20 cellular contexts compared by ENCODE assay signal in genomic region chr14:100581228-100582145, GRCh38. TPM values are rescaled to one million over a fixed set of nuclear protein-coding genes. Genes with fewer than 3 reads are reported as not detected.
A peak's percentile ranks its signal among the peaks of the same experiment; 100 is the strongest.
DNase-seq lines count a peak whose midpoint lies in the region; ATAC-seq and TF ChIP-seq lines count a peak whose summit lies in the region.
"Had no signal": no experiment of that assay in that cellular context is flagged by ENCODE, and none has a peak within 500 bp of the region (broad histone marks: within the 10 kb centered on the region; RNA-seq: fewer than 3 reads in every experiment).

No MANE protein-coding gene starts in this region.

- H3K27me3 ChIP-seq in RWPE2 (ENCODE audit: insufficient read depth, poor library complexity, severe bottlenecking), result no peaks in the 10 kb centered on the region
- H3K27me3 ChIP-seq in heart left ventricle, result peaks cover under 1 to 11% (median 7%) of the 10 kb centered on the region in 9 donors
- no peaks in the 10 kb centered on the region for H3K27me3 ChIP-seq in ovary

- peaks cover 3% of the 10 kb centered on the region for H3K4me1 ChIP-seq in RWPE2 (ENCODE audit: insufficient read depth, poor library complexity, severe bottlenecking)
- H3K4me1 ChIP-seq in heart left ventricle, result peaks cover 0 to 5% (median 3%) of the 10 kb centered on the region in 12 donors
- peaks cover 4% of the 10 kb centered on the region for H3K4me1 ChIP-seq in ovary (ENCODE audit: insufficient read depth)

- ATAC-seq in RWPE2 (ENCODE audit: low read depth) (peak; percentile 17; the same call in 2 of the 3 replicates), heart left ventricle (no peak)
- ATAC-seq: effector memory CD8-positive, alpha-beta T cell; left lung had no signal

- DNase-seq in DMS 273 (lab: John Stamatoyannopoulos, UW; ENCODE audit: unreplicated experiment), result peak; percentile 36
- no peak for DNase-seq in DMS 273 treated with DMSO at 0.1 percent for 48 hours (lab: John Stamatoyannopoulos, UW)
- DNase-seq in RWPE2 (ENCODE audit: low spot score), result peak; percentile 70
- peak in 3 of 5 donors; percentile 12 to 28 (median 16) for DNase-seq in heart left ventricle
- DNase-seq in ovary, result peak in 4 of 5 donors; percentile 6 to 23 (median 10)
- DNase-seq in kidney glomerular epithelial cell (lab: John Stamatoyannopoulos, UW), result no peak
- no peak for DNase-seq in NCI-H1930 (lab: John Stamatoyannopoulos, UW)
- DNase-seq in NCI-H1436 (lab: John Stamatoyannopoulos, UW), result no peak
- DNase-seq: effector memory CD8-positive, alpha-beta T cell; esophagus squamous epithelium; NCI-H1105 treated with DMSO at 0.1 percent for 48 hours; NCI-H2081 treated with DMSO at 0.1 percent for 48 hours; NCI-H446 treated with DMSO at 0.1 percent for 48 hours; OCI-M1; SHP77; stomach; T-helper 1 cell had no signal

- no peaks in the 10 kb centered on the region for H3K36me3 ChIP-seq in RWPE2 (ENCODE audit: low read depth)
- no peaks in the 10 kb centered on the region for H3K36me3 ChIP-seq in heart left ventricle
- H3K36me3 ChIP-seq in ovary, result no peaks in the 10 kb centered on the region
- H3K36me3 ChIP-seq: esophagus squamous epithelium, left lung, stomach had no signal

- TF ChIP-seq CTCF in RWPE2 (IDR thresholded peaks at IDR 0.05; ENCODE audit: poor library complexity, severe bottlenecking) (no peak), heart left ventricle (IDR thresholded peaks at IDR 0.05) (no peak), ovary (IDR thresholded peaks at IDR 0.05) (no peak)

- TF ChIP-seq POLR2A in heart left ventricle (IDR thresholded peaks at IDR 0.05) (no peak), ovary (IDR thresholded peaks at IDR 0.05) (no peak)

- intact Hi-C loops in heart left ventricle (cut with DNase I) (no loop called here), ovary (cut with DNase I) (no loop called here)

- no peak for TF ChIP-seq EP300 in ovary (IDR thresholded peaks at IDR 0.05)

- no peaks in the 10 kb centered on the region for H3K9me3 ChIP-seq in RWPE2 (ENCODE audit: severe bottlenecking)
- H3K9me3 ChIP-seq in heart left ventricle, result peaks cover 0 to 7% (median 0%) of the 10 kb centered on the region in 12 donors
- no peaks in the 10 kb centered on the region for H3K9me3 ChIP-seq in ovary
- H3K9me3 ChIP-seq: esophagus squamous epithelium had no signal

- WGBS in heart left ventricle, 4 donors, result 80 to 84% (median 83%) methylated on average over 23 to 28 of the region's 28 CpGs
- 83 to 91% (median 85%) methylated on average over 28 of the region's 28 CpGs for WGBS in ovary, 3 donors

- H3K27ac ChIP-seq in RWPE2 (ENCODE audit: poor library complexity, severe bottlenecking), result no peak overlapping the region
- no peak overlapping the region for H3K27ac ChIP-seq in heart left ventricle
- H3K27ac ChIP-seq in ovary, result no peak overlapping the region
- H3K27ac ChIP-seq: 22Rv1, esophagus squamous epithelium, HL-60, left lung, stomach had no signal

- H3K4me3 ChIP-seq in RWPE2 (ENCODE audit: severe bottlenecking), result no peak overlapping the region
- no peak overlapping the region for H3K4me3 ChIP-seq in heart left ventricle
- no peak overlapping the region for H3K4me3 ChIP-seq in ovary
- H3K4me3 ChIP-seq: esophagus squamous epithelium, left lung, stomach had no signal

RNA-seq across cellular contexts. Expression of gene BEGAIN, which starts 5.7 kb away (rescaled TPM):
- total RNA-seq in heart left ventricle (1 to 10 TPM in 5 of 9 donors, under 1 TPM in 4; 0.14 to 2.8 (median 1.9) TPM), ovary (10 to 100 TPM in 1 of 7 donors, 1 to 10 TPM in 6; 1.8 to 11.0 (median 5.2) TPM)
- polyA plus RNA-seq in heart left ventricle (under 1 TPM; 0.24 to 0.46 TPM), ovary (1 to 10 TPM in 1 of 2 donors, under 1 TPM in 1; 0.35 to 1.9 TPM)

Comparison
In these comparisons a context has a peak if more than half of its experiments do, and no peak if none do; other contexts are left out.
1. DNase-seq: peak in DMS 273 (single experiment), RWPE2 (single experiment), heart left ventricle (3 of 5) and ovary (4 of 5); none in DMS 273 treated with DMSO at 0.1 percent for 48 hours (single experiment), kidney glomerular epithelial cell (single experiment), NCI-H1930 (0 of 2) and NCI-H1436 (single experiment).